In genomic region chr3:76842232-76842631, GRCh38 we compare ENCODE assay signal across 21 cellular contexts.
A peak's percentile ranks its signal among the peaks of the same experiment; 100 is the strongest.
DNase-seq lines count a peak whose midpoint lies in the region; ATAC-seq and TF ChIP-seq lines count a peak whose summit lies in the region.
"Had no signal": no experiment of that assay in that cellular context is flagged by ENCODE, and none has a peak within 500 bp of the region (broad histone marks: within the 10 kb centered on the region; RNA-seq: fewer than 3 reads in every experiment).

No MANE protein-coding gene starts in this region.

- H4K5ac ChIP-seq in IMR-90 (ENCODE audit: low read depth, low read length), result no peak overlapping the region

- intact Hi-C loops in right lobe of liver (cut with DNase I) (no loop called here), IMR-90 (cut with micrococcal nuclease) (no loop called here)

- H2BK12ac ChIP-seq in mesenchymal stem cell (ENCODE audit: low read length in 2 of 2), result no peak overlapping the region

- no peak overlapping the region for H3K4me3 ChIP-seq in liver (ENCODE audit: low read depth in 1 of 3, low read length in 3 of 3)
- no peak overlapping the region for H3K4me3 ChIP-seq in right lobe of liver
- no peak overlapping the region for H3K4me3 ChIP-seq in IMR-90 (ENCODE audit: insufficient read depth, low read depth, low read length)
- H3K4me3 ChIP-seq in hepatocyte, result no peak overlapping the region
- H3K4me3 ChIP-seq in mesenchymal stem cell (ENCODE audit: insufficient read depth in 1 of 2, low read depth in 1 of 2, low read length in 2 of 2), result no peak overlapping the region
- H3K4me3 ChIP-seq: A549, BLaER1 had no signal

- H3K4me2 ChIP-seq in IMR-90 (ENCODE audit: low read depth, low read length), result no peak overlapping the region
- H3K4me2 ChIP-seq in hepatocyte, result peak overlapping the region; percentile 36
- no peak overlapping the region for H3K4me2 ChIP-seq in mesenchymal stem cell (ENCODE audit: low read length, poor library complexity, severe bottlenecking)
- H3K4me2 ChIP-seq: A549, BLaER1 had no signal

- in situ Hi-C loops in IMR-90 (cut with MboI; ENCODE audit: low sequenced_read_pairs), result no loop called here

- H2BK120ac ChIP-seq in IMR-90 (ENCODE audit: low read depth, low read length), result no peak overlapping the region
- no peak overlapping the region for H2BK120ac ChIP-seq in mesenchymal stem cell (ENCODE audit: low read depth, low read length)

- no peak overlapping the region for H2BK20ac ChIP-seq in IMR-90 (ENCODE audit: low read depth, low read length)

- dilution Hi-C loops in IMR-90 (cut with HindIII; ENCODE audit: low sequenced_read_pairs, unreplicated experiment), result no loop called here

- H2BK15ac ChIP-seq in IMR-90 (ENCODE audit: low read depth, low read length), result no peak overlapping the region
- no peak overlapping the region for H2BK15ac ChIP-seq in mesenchymal stem cell (ENCODE audit: low read depth, poor library complexity, severe bottlenecking)

- no TSS peak for BruUV-seq in IMR-90 (replicated peaks; lab: Mats Ljungman, UMichigan)

- H2AK9ac ChIP-seq in IMR-90 (replicated peaks; ENCODE audit: low read depth, low read length, poor library complexity), result no peak overlapping the region

- H4K8ac ChIP-seq in IMR-90 (ENCODE audit: low read depth in 2 of 2, low read length in 2 of 2) (no peak overlapping the region), mesenchymal stem cell (ENCODE audit: low read length) (no peak overlapping the region)

- H4K91ac ChIP-seq in IMR-90 (ENCODE audit: insufficient read depth, low read depth, low read length), result no peak overlapping the region
- no peak overlapping the region for H4K91ac ChIP-seq in mesenchymal stem cell (ENCODE audit: low read length)

- H3K14ac ChIP-seq in IMR-90 (replicated peaks; ENCODE audit: low read depth, low read length) (no peak overlapping the region), mesenchymal stem cell (ENCODE audit: low read length in 2 of 2) (no peak overlapping the region)

- 71% methylated on average over 1 of the region's 1 CpG for WGBS in liver
- WGBS in right lobe of liver (ENCODE audit: insufficient coverage, low coverage, low lambda C conversion rate, missing lambda C conversion rate), result 17% methylated on average over 1 of the region's 1 CpG
- no CpG with 5 or more reads among the region's 1 CpG for WGBS in IMR-90 (ENCODE audit: extremely low coverage in 2 of 2, insufficient read length in 1 of 2), 2 experiments
- WGBS in hepatocyte (ENCODE audit: low lambda C conversion rate, missing lambda C conversion rate), result 71% methylated on average over 1 of the region's 1 CpG
- 100% methylated on average over 1 of the region's 1 CpG for WGBS in mesenchymal stem cell

- no peak overlapping the region for H3K56ac ChIP-seq in IMR-90 (ENCODE audit: extremely low read depth, insufficient read depth, low read length)

- H3K27ac ChIP-seq in liver (ENCODE audit: low read depth in 1 of 2, low read length in 2 of 2) (no peak overlapping the region), right lobe of liver (no peak overlapping the region), IMR-90 (ENCODE audit: insufficient read depth, low read length) (no peak overlapping the region; the same call in 1 of the 2 replicates), hepatocyte (peak overlapping the region; percentile 10), mesenchymal stem cell (ENCODE audit: low read length, poor library complexity, severe bottlenecking) (no peak overlapping the region)
- H3K27ac ChIP-seq: 22Rv1, A549, BLaER1 had no signal

- H3K18ac ChIP-seq in IMR-90 (ENCODE audit: low read depth, low read length), result no peak overlapping the region
- H3K18ac ChIP-seq in mesenchymal stem cell (ENCODE audit: low read depth in 1 of 2, low read length in 2 of 2), result no peak overlapping the region

- CTCF ChIA-PET in IMR-90 (lab: Yijun Ruan, JAX), result no interaction called here

- H3K79me2 ChIP-seq in hepatocyte, result no peaks in the 10 kb centered on the region

- TF ChIP-seq CTCF in liver (IDR thresholded peaks at IDR 0.05; ENCODE audit: low read depth, low read length, missing input control) (no peak), right lobe of liver (IDR thresholded peaks at IDR 0.05) (no peak), IMR-90 (conservative IDR thresholded peaks at IDR 0.05; ENCODE audit: low read depth, low read length) (no peak), hepatocyte (IDR thresholded peaks at IDR 0.05; ENCODE audit: poor library complexity) (no peak)

- H3K4me1 ChIP-seq in liver (ENCODE audit: control insufficient read depth in 4 of 4, insufficient read depth in 4 of 4, low read length in 3 of 4) (no peaks in the 10 kb centered on the region), right lobe of liver (no peaks in the 10 kb centered on the region), IMR-90 (ENCODE audit: control insufficient read depth, insufficient read depth, low read length) (no peaks in the 10 kb centered on the region), hepatocyte (ENCODE audit: insufficient read depth) (no peaks in the 10 kb centered on the region), mesenchymal stem cell (ENCODE audit: control insufficient read depth, insufficient read depth, low read depth, low read length) (no peaks in the 10 kb centered on the region)
- H3K4me1 ChIP-seq: A549, BLaER1 had no signal

- no peak overlapping the region for H2AFZ ChIP-seq in IMR-90 (replicated peaks; ENCODE audit: low read length, poor library complexity)
- no peak overlapping the region for H2AFZ ChIP-seq in hepatocyte
- no peak overlapping the region for H2AFZ ChIP-seq in mesenchymal stem cell (ENCODE audit: low read depth, low read length)

- H3K36me3 ChIP-seq in liver (ENCODE audit: control insufficient read depth in 4 of 4, insufficient read depth in 3 of 4, low read depth in 1 of 4, low read length in 3 of 4) (no peaks in the 10 kb centered on the region), right lobe of liver (no peaks in the 10 kb centered on the region), IMR-90 (ENCODE audit: control insufficient read depth, insufficient read depth, low read length) (no peaks in the 10 kb centered on the region), hepatocyte (replicated peaks; ENCODE audit: insufficient read depth, low read depth) (no peaks in the 10 kb centered on the region), mesenchymal stem cell (ENCODE audit: control insufficient read depth in 1 of 2, insufficient read depth in 2 of 2, low read depth in 1 of 2, low read length in 2 of 2) (no peaks in the 10 kb centered on the region)
- H3K36me3 ChIP-seq: BLaER1 had no signal

- no peak overlapping the region for H2AK5ac ChIP-seq in IMR-90 (ENCODE audit: low read depth, low read length)
- H2AK5ac ChIP-seq in mesenchymal stem cell (ENCODE audit: low read length, severe bottlenecking), result no peak overlapping the region

- no peaks in the 10 kb centered on the region for H3K27me3 ChIP-seq in liver (ENCODE audit: control insufficient read depth in 4 of 4, insufficient read depth in 4 of 4, low read length in 3 of 4)
- no peaks in the 10 kb centered on the region for H3K27me3 ChIP-seq in right lobe of liver
- no peaks in the 10 kb centered on the region for H3K27me3 ChIP-seq in IMR-90 (ENCODE audit: control insufficient read depth, insufficient read depth, low read length)
- no peaks in the 10 kb centered on the region for H3K27me3 ChIP-seq in hepatocyte
- no peaks in the 10 kb centered on the region for H3K27me3 ChIP-seq in mesenchymal stem cell (ENCODE audit: control insufficient read depth in 1 of 2, insufficient read depth in 1 of 2, low read length in 2 of 2)
- H3K27me3 ChIP-seq: BLaER1 had no signal

- H3K9ac ChIP-seq in liver (ENCODE audit: low read depth in 1 of 2, low read length in 2 of 2) (no peak overlapping the region), IMR-90 (ENCODE audit: low read depth, low read length) (no peak overlapping the region), mesenchymal stem cell (ENCODE audit: low read length) (no peak overlapping the region)
- H3K9ac ChIP-seq: BLaER1 had no signal

- POLR2A ChIA-PET in IMR-90 (lab: Charles Lee; ENCODE audit: unreplicated experiment), result no interaction called here

- H3K79me1 ChIP-seq in IMR-90 (ENCODE audit: low read depth in 1 of 2, low read length in 2 of 2) (no peaks in the 10 kb centered on the region), mesenchymal stem cell (replicated peaks; ENCODE audit: low read length, poor library complexity, severe bottlenecking) (no peaks in the 10 kb centered on the region)

- H3K9me2 ChIP-seq in hepatocyte (replicated peaks; ENCODE audit: insufficient read depth), result no peaks in the 10 kb centered on the region

- DNase-seq in right lobe of liver (no peak), IMR-90 (no peak), hepatocyte (ENCODE audit: low spot score) (no peak), mesenchymal stem cell (peak; percentile 17), NK-92 (lab: John Stamatoyannopoulos, UW; ENCODE audit: unreplicated experiment) (no peak), NOMO-1 treated with DMSO at 0.1 percent for 48 hours (lab: John Stamatoyannopoulos, UW; ENCODE audit: unreplicated experiment) (no peak)
- DNase-seq: AML-193; C1 segment of cervical spinal cord; CD4-positive, alpha-beta memory T cell; CD4-positive, CD25-positive, alpha-beta regulatory T cell; CD8-positive, alpha-beta memory T cell; COR-L47; DMS 273 treated with DMSO at 0.1 percent for 48 hours; DMS153; DMS79 treated with DMSO at 0.1 percent for 48 hours; GF-D8 had no signal

- TF ChIP-seq RAD21 in liver (IDR thresholded peaks at IDR 0.05), result no peak
- TF ChIP-seq RAD21 in IMR-90 (IDR thresholded peaks at IDR 0.05; ENCODE audit: low read length), result no peak

- no peaks in the 10 kb centered on the region for H4K20me1 ChIP-seq in IMR-90 (ENCODE audit: insufficient read depth, low read length)
- H4K20me1 ChIP-seq in hepatocyte (ENCODE audit: insufficient read depth, poor library complexity, severe bottlenecking), result no peaks in the 10 kb centered on the region
- H4K20me1 ChIP-seq: BLaER1 had no signal

- TF ChIP-seq POLR2A in right lobe of liver (IDR thresholded peaks at IDR 0.05), result no peak
- TF ChIP-seq POLR2A in IMR-90 (IDR thresholded peaks at IDR 0.05; ENCODE audit: low read depth, low read length), result no peak

- H3K4ac ChIP-seq in IMR-90 (ENCODE audit: low read depth, low read length) (no peak overlapping the region), mesenchymal stem cell (ENCODE audit: low read depth in 1 of 2, low read length in 2 of 2) (no peak overlapping the region)

- ATAC-seq in right lobe of liver (no peak), IMR-90 (ENCODE audit: low read depth) (peak; percentile 17), GM21619 (IDR thresholded peaks at IDR 0.05; ENCODE audit: unreplicated experiment) (no peak)
- ATAC-seq: A549 had no signal

- no peaks in the 10 kb centered on the region for H3K9me1 ChIP-seq in IMR-90 (ENCODE audit: insufficient read depth, low read length)

- no peaks in the 10 kb centered on the region for H3K9me3 ChIP-seq in liver (ENCODE audit: control insufficient read depth in 4 of 4, low read length in 3 of 4)
- no peaks in the 10 kb centered on the region for H3K9me3 ChIP-seq in right lobe of liver
- H3K9me3 ChIP-seq in IMR-90 (ENCODE audit: control insufficient read depth, insufficient read depth, low read length), result no peaks in the 10 kb centered on the region
- H3K9me3 ChIP-seq in hepatocyte (ENCODE audit: low read depth), result no peaks in the 10 kb centered on the region
- peaks cover 16% of the 10 kb centered on the region for H3K9me3 ChIP-seq in mesenchymal stem cell (ENCODE audit: control insufficient read depth, low read length)
- H3K9me3 ChIP-seq: A549, BLaER1 had no signal

- H2BK5ac ChIP-seq in IMR-90 (ENCODE audit: low read depth, low read length, poor library complexity, severe bottlenecking) (no peak overlapping the region), mesenchymal stem cell (ENCODE audit: low read depth, low read length, poor library complexity, severe bottlenecking) (no peak overlapping the region)

- no peak overlapping the region for H3K23ac ChIP-seq in IMR-90 (ENCODE audit: low read depth, low read length)
- H3K23ac ChIP-seq in mesenchymal stem cell (ENCODE audit: low read length in 2 of 2), result no peak overlapping the region
